In the genomic region with DNA sequence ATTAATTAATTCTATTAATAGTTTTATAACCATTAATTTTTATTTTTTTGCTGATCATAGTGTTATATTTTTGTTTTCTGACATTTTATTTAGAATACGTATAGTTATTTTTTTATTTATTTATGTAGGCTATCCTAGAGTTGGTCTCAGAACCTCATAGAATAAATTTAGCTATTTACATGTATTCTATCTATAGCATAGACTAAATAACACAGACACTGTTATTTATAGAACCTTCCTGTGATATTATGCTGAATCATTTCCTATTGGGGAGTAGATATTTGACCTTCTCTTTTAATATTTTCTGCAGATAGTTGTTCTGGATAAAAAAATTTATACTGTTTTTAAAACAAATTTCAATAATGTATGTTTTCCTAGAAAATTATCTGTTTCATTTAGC, we compare ENCODE assay signal across 27 cellular contexts. TPM values are rescaled to one million over a fixed set of nuclear protein-coding genes. Genes with fewer than 3 reads are reported as not detected.
DNase-seq lines count a peak whose midpoint lies in the region; ATAC-seq, FAIRE-seq and TF ChIP-seq lines count a peak whose summit lies in the region.
"Had no signal": no experiment of that assay in that cellular context is flagged by ENCODE, and none has a peak within 500 bp of the region (broad histone marks: within the 10 kb centered on the region; RNA-seq: fewer than 3 reads in every experiment).

No MANE protein-coding gene starts in this region.

- CTCF ChIA-PET in endothelial cell of umbilical vein (lab: Charles Lee), result interaction anchor here (0.7 to 1.8 kb wide), 4 partner anchors 9 to 38 kb away, joined by 3 read pairs; no protein-coding TSS in a partner anchor
- CTCF ChIA-PET in activated CD8-positive, alpha-beta T cell treated with anti-CD3 and anti-CD28 coated beads for 36 hours (lab: Charles Lee), result no interaction called here

- H3K27ac ChIP-seq in KMS-11, result no peak overlapping the region
- no peak overlapping the region for H3K27ac ChIP-seq in endothelial cell of umbilical vein (ENCODE audit: insufficient read depth, low read depth, low read length)
- H3K27ac ChIP-seq in psoas muscle, result no peak overlapping the region
- no peak overlapping the region for H3K27ac ChIP-seq in body of pancreas
- H3K27ac ChIP-seq: A549; BLaER1 treated with 17β-estradiol and CSF1 and Interleukin-3, amounts not matched to agents 10 nM and 100 nM had no signal

- H3K27me3 ChIP-seq in KMS-11 (ENCODE audit: insufficient read depth, low read depth), result no peaks in the 10 kb centered on the region
- no peaks in the 10 kb centered on the region for H3K27me3 ChIP-seq in endothelial cell of umbilical vein (ENCODE audit: control insufficient read depth in 2 of 2, insufficient read depth in 2 of 2, low read length in 2 of 2)
- H3K27me3 ChIP-seq in psoas muscle (ENCODE audit: insufficient read depth in 3 of 3, low read length in 2 of 3), result no peaks in the 10 kb centered on the region
- H3K27me3 ChIP-seq in body of pancreas, result no peaks in the 10 kb centered on the region
- H3K27me3 ChIP-seq: BE2C; BLaER1 treated with 17β-estradiol and CSF1 and Interleukin-3, amounts not matched to agents 10 nM and 100 nM had no signal

- DNase-seq in endothelial cell of umbilical vein (ENCODE audit: low read depth, low spot score), result no peak
- DNase-seq in psoas muscle, result no peak
- no peak for DNase-seq in body of pancreas
- no peak for DNase-seq in activated CD8-positive, alpha-beta T cell treated with anti-CD3 and anti-CD28 coated beads for 36 hours
- no peak for DNase-seq in activated CD4-positive, alpha-beta T cell treated with anti-CD3 and anti-CD28 coated beads, Interleukin-2, amount 50 U/mL, for 4 hours
- DNase-seq in HFFc6, result no peak
- DNase-seq: 8988T; ACHN; AML-193; BE2C; CD4-positive, alpha-beta T cell; CD8-positive, alpha-beta memory T cell; DMS 273 treated with DMSO at 0.1 percent for 48 hours; DMS79; EL; GDM1; H9 had no signal

- H2AFZ ChIP-seq in KMS-11 (ENCODE audit: low read depth) (no peak overlapping the region), endothelial cell of umbilical vein (ENCODE audit: low read depth, low read length) (no peak overlapping the region)
- H2AFZ ChIP-seq: GM23338 had no signal

- no peak overlapping the region for H3K27ac Mint-ChIP-seq in activated CD8-positive, alpha-beta T cell treated with anti-CD3 and anti-CD28 coated beads for 36 hours
- no peak overlapping the region for H3K27ac Mint-ChIP-seq in HFFc6
- H3K27ac Mint-ChIP-seq: CD14-positive monocyte; CD4-positive, alpha-beta T cell; CD8-positive, alpha-beta memory T cell; GM23338; H9 had no signal

- FAIRE-seq in TTC549 (lab: Jason Lieb, UNC), result peak; percentile 26
- FAIRE-seq in endothelial cell of umbilical vein (lab: Jason Lieb, UNC), result no peak
- FAIRE-seq: A549, D721Med, GM12878, GM19239 had no signal

- ATAC-seq in psoas muscle (peak in 3 of 4 donors; percentile 65 to 74 (median 69)), body of pancreas (no peak)
- ATAC-seq in activated CD8-positive, alpha-beta T cell treated with anti-CD3 and anti-CD28 coated beads for 36 hours, result no peak
- ATAC-seq: A549, GM12878, GM23338 had no signal

- BruUV-seq in endothelial cell of umbilical vein (replicated peaks; lab: Mats Ljungman, UMichigan), result no TSS peak

- no peaks in the 10 kb centered on the region for H4K20me1 ChIP-seq in KMS-11 (ENCODE audit: insufficient read depth)
- no peaks in the 10 kb centered on the region for H4K20me1 ChIP-seq in endothelial cell of umbilical vein (replicated peaks; ENCODE audit: control insufficient read depth, extremely low read depth, insufficient read depth, low read length)
- H4K20me1 ChIP-seq: BLaER1 treated with 17β-estradiol and CSF1 and Interleukin-3, amounts not matched to agents 10 nM and 100 nM had no signal

- H3K4me1 Mint-ChIP-seq in activated CD8-positive, alpha-beta T cell treated with anti-CD3 and anti-CD28 coated beads for 36 hours (ENCODE audit: low read depth), result peaks cover 9% of the 10 kb centered on the region
- H3K4me1 Mint-ChIP-seq in HFFc6 (ENCODE audit: low read depth), result peaks cover 16% of the 10 kb centered on the region
- H3K4me1 Mint-ChIP-seq: GM23338, H9 had no signal

- H3K4me3 ChIP-seq in KMS-11 (IDR thresholded peaks at IDR 0.05; ENCODE audit: insufficient read depth, low read depth, low read length) (no peak overlapping the region), endothelial cell of umbilical vein (replicated peaks in 1 of 3; ENCODE audit: insufficient read depth in 1 of 3, low read depth in 1 of 3, low read length in 3 of 3) (no peak overlapping the region), psoas muscle (no peak overlapping the region), body of pancreas (no peak overlapping the region)
- H3K4me3 ChIP-seq: A549; BLaER1 treated with 17β-estradiol and CSF1 and Interleukin-3, amounts not matched to agents 10 nM and 100 nM; GM12878; GM23338 had no signal

- H3K4me2 ChIP-seq in KMS-11 (peak overlapping the region; percentile 23), endothelial cell of umbilical vein (ENCODE audit: insufficient read depth, low read length) (peak overlapping the region; percentile 15)
- H3K4me2 ChIP-seq: A549, GM23338 had no signal

- H3K4me1 ChIP-seq in KMS-11 (ENCODE audit: low read depth, poor library complexity, severe bottlenecking) (peaks cover 52% of the 10 kb centered on the region), endothelial cell of umbilical vein (ENCODE audit: control insufficient read depth, extremely low read depth, insufficient read depth, low read length) (no peaks in the 10 kb centered on the region), psoas muscle (peaks cover 20% of the 10 kb centered on the region), body of pancreas (no peaks in the 10 kb centered on the region)
- H3K4me1 ChIP-seq: A549, BE2C had no signal

- H3K9ac ChIP-seq in KMS-11 (no peak overlapping the region), endothelial cell of umbilical vein (replicated peaks; ENCODE audit: extremely low read depth, insufficient read depth, low read length) (no peak overlapping the region)
- H3K9ac ChIP-seq: BLaER1 treated with 17β-estradiol and CSF1 and Interleukin-3, amounts not matched to agents 10 nM and 100 nM had no signal

- H3K36me3 ChIP-seq in KMS-11 (ENCODE audit: insufficient read depth), result no peaks in the 10 kb centered on the region
- no peaks in the 10 kb centered on the region for H3K36me3 ChIP-seq in endothelial cell of umbilical vein (ENCODE audit: control insufficient read depth in 2 of 2, extremely low read depth in 1 of 2, insufficient read depth in 2 of 2, low read length in 2 of 2)
- no peaks in the 10 kb centered on the region for H3K36me3 ChIP-seq in psoas muscle (ENCODE audit: insufficient read depth in 1 of 2, low read depth in 1 of 2)
- H3K36me3 ChIP-seq in body of pancreas (replicated peaks in 1 of 2; ENCODE audit: insufficient read depth in 1 of 2, low read depth in 2 of 2), result no peaks in the 10 kb centered on the region
- H3K36me3 ChIP-seq: BE2C; BLaER1 treated with 17β-estradiol and CSF1 and Interleukin-3, amounts not matched to agents 10 nM and 100 nM had no signal

- H3K27me3 Mint-ChIP-seq in activated CD8-positive, alpha-beta T cell treated with anti-CD3 and anti-CD28 coated beads for 36 hours, result no peaks in the 10 kb centered on the region
- H3K27me3 Mint-ChIP-seq in HFFc6 (ENCODE audit: insufficient read depth), result peaks cover 3% of the 10 kb centered on the region
- H3K27me3 Mint-ChIP-seq: CD4-positive, alpha-beta T cell; CD8-positive, alpha-beta memory T cell had no signal

- H3K4me3 Mint-ChIP-seq in activated CD8-positive, alpha-beta T cell treated with anti-CD3 and anti-CD28 coated beads for 36 hours, result no peak overlapping the region
- no peak overlapping the region for H3K4me3 Mint-ChIP-seq in HFFc6
- H3K4me3 Mint-ChIP-seq: CD14-positive monocyte; CD4-positive, alpha-beta T cell; CD8-positive, alpha-beta memory T cell; GM23338; H9 had no signal

- H3K9me1 ChIP-seq in endothelial cell of umbilical vein (replicated peaks; ENCODE audit: control insufficient read depth, extremely low read depth, insufficient read depth, low read length), result no peaks in the 10 kb centered on the region

- no peaks in the 10 kb centered on the region for H3K79me2 ChIP-seq in KMS-11 (ENCODE audit: insufficient read depth, low read depth)
- no peaks in the 10 kb centered on the region for H3K79me2 ChIP-seq in endothelial cell of umbilical vein (ENCODE audit: control insufficient read depth, insufficient read depth, low read length)

- no peaks in the 10 kb centered on the region for H3K9me3 Mint-ChIP-seq in activated CD8-positive, alpha-beta T cell treated with anti-CD3 and anti-CD28 coated beads for 36 hours
- no peaks in the 10 kb centered on the region for H3K9me3 Mint-ChIP-seq in HFFc6
- H3K9me3 Mint-ChIP-seq: CD14-positive monocyte; CD4-positive, alpha-beta T cell; CD8-positive, alpha-beta memory T cell; GM23338; H9 had no signal

- WGBS in psoas muscle, 3 donors, result 41 to 81% (median 51%) methylated on average over 1 of the region's 1 CpG
- 94 to 100% methylated on average over 1 of the region's 1 CpG for WGBS in body of pancreas, 2 donors

- intact Hi-C loops in endothelial cell of umbilical vein (cut with micrococcal nuclease) (no loop called here), psoas muscle (cut with DNase I) (no loop called here), body of pancreas (cut with DNase I) (no loop called here)
- intact Hi-C loops in activated CD8-positive, alpha-beta T cell treated with anti-CD3 and anti-CD28 coated beads for 36 hours (cut with micrococcal nuclease), result no loop called here

- TF ChIP-seq CTCF in KMS-11 (conservative IDR thresholded peaks at IDR 0.05; ENCODE audit: low read depth, low read length), result no peak
- no peak for TF ChIP-seq CTCF in endothelial cell of umbilical vein (IDR thresholded peaks at IDR 0.05; ENCODE audit: extremely low read depth in 1 of 2, insufficient read depth in 1 of 2, low read depth in 1 of 2, low read length in 2 of 2)
- no peak for TF ChIP-seq CTCF in psoas muscle (IDR thresholded peaks at IDR 0.05)
- TF ChIP-seq CTCF in body of pancreas (IDR thresholded peaks at IDR 0.05), result no peak
- no peak for TF ChIP-seq CTCF in activated CD8-positive, alpha-beta T cell treated with anti-CD3 and anti-CD28 coated beads for 36 hours (IDR thresholded peaks at IDR 0.05)
- no peak for TF ChIP-seq CTCF in HFFc6 (IDR thresholded peaks at IDR 0.05)

- H3K9me3 ChIP-seq in endothelial cell of umbilical vein (replicated peaks; ENCODE audit: control insufficient read depth, insufficient read depth, low read length) (no peaks in the 10 kb centered on the region), psoas muscle (no peaks in the 10 kb centered on the region), body of pancreas (no peaks in the 10 kb centered on the region)
- H3K9me3 ChIP-seq: A549; BE2C; BLaER1 treated with 17β-estradiol and CSF1 and Interleukin-3, amounts not matched to agents 10 nM and 100 nM had no signal

- dilution Hi-C loops in endothelial cell of umbilical vein (cut with MboI; ENCODE audit: extremely low pct_ligation_motif_present, low sequenced_read_pairs), result no loop called here

- no peaks in the 10 kb centered on the region for H3K36me3 Mint-ChIP-seq in activated CD8-positive, alpha-beta T cell treated with anti-CD3 and anti-CD28 coated beads for 36 hours (ENCODE audit: low read depth)
- no peaks in the 10 kb centered on the region for H3K36me3 Mint-ChIP-seq in HFFc6 (ENCODE audit: low read depth)
- H3K36me3 Mint-ChIP-seq: CD14-positive monocyte; CD8-positive, alpha-beta memory T cell had no signal

- TF ChIP-seq POLR2A in endothelial cell of umbilical vein (IDR thresholded peaks at IDR 0.05; ENCODE audit: low read depth, low read length) (no peak), body of pancreas (IDR thresholded peaks at IDR 0.05) (no peak)

- POLR2A ChIA-PET in endothelial cell of umbilical vein (lab: Charles Lee), result no interaction called here
- POLR2A ChIA-PET in activated CD8-positive, alpha-beta T cell treated with anti-CD3 and anti-CD28 coated beads for 36 hours (lab: Charles Lee), result interaction anchor here (1.0 kb wide), 1 partner anchor 50 kb away, joined by 3 read pairs; no protein-coding TSS in a partner anchor

RNA-seq across cellular contexts. Expression of a gene that starts 20.2 kb away (rescaled TPM):
- 0.12 and 0.18 TPM in 2 replicates for total RNA-seq in endothelial cell of umbilical vein
- 0.03 and 0.15 TPM in 2 replicates for polyA plus RNA-seq in endothelial cell of umbilical vein
- 0.06 and 0.07 TPM in 2 replicates for polyA plus RNA-seq in endothelial cell of umbilical vein (2011; cell fraction: cytosol; rRNA removed)
- 0.18 and 0.29 TPM in 2 replicates for polyA plus RNA-seq in endothelial cell of umbilical vein (2011; cell fraction: nucleus; rRNA removed)
- polyA plus RNA-seq in endothelial cell of umbilical vein (2012), result 0.08 and 0.44 TPM in 2 replicates
- polyA minus RNA-seq in endothelial cell of umbilical vein, result 0.13 and 0.29 TPM in 2 replicates
- polyA minus RNA-seq in endothelial cell of umbilical vein (2011; cell fraction: cytosol; rRNA and poly(A)+ RNA removed), result not detected
- 0.48 and 0.87 TPM in 2 replicates for polyA minus RNA-seq in endothelial cell of umbilical vein (2011; cell fraction: nucleus; rRNA and poly(A)+ RNA removed)
- total RNA-seq in psoas muscle, result under 1 TPM; 0.15 to 0.58 (median 0.15) TPM
- polyA plus RNA-seq in psoas muscle, result under 1 TPM; 0.03 to 0.25 (median 0.13) TPM
- total RNA-seq in body of pancreas, result 1 to 10 TPM in 1 of 2 donors, under 1 TPM in 1; 0.33 to 1.3 TPM
- not detected for total RNA-seq in activated CD8-positive, alpha-beta T cell treated with anti-CD3 and anti-CD28 coated beads for 36 hours
- under 1 TPM; 0.08 to 0.78 (median 0.21) TPM for total RNA-seq in HFFc6 (2021; fragmentation: NEBNext Ultra II Directional; extraction: Animal tissue kit (Norgen Biotek cat#: 25700))
- total RNA-seq: CD4-positive, alpha-beta T cell; H4 had no signal
- polyA plus RNA-seq: CD14-positive monocyte; CD8-positive, alpha-beta memory T cell had no signal

RNA-seq across cellular contexts. Expression of a gene that starts 34.1 kb away (rescaled TPM):
- 15.0 and 16.7 TPM in 2 replicates for total RNA-seq in endothelial cell of umbilical vein
- polyA plus RNA-seq in endothelial cell of umbilical vein, result 6.8 and 11.6 TPM in 2 replicates
- 16.3 and 20.6 TPM in 2 replicates for polyA plus RNA-seq in endothelial cell of umbilical vein (2011; cell fraction: cytosol; rRNA removed)
- 5.9 and 6.4 TPM in 2 replicates for polyA plus RNA-seq in endothelial cell of umbilical vein (2011; cell fraction: nucleus; rRNA removed)
- 22.7 and 36.5 TPM in 2 replicates for polyA plus RNA-seq in endothelial cell of umbilical vein (2012)
- 3.6 and 4.4 TPM in 2 replicates for polyA minus RNA-seq in endothelial cell of umbilical vein
- polyA minus RNA-seq in endothelial cell of umbilical vein (2011; cell fraction: cytosol; rRNA and poly(A)+ RNA removed), result 6.7 TPM
- 1.1 and 1.7 TPM in 2 replicates for polyA minus RNA-seq in endothelial cell of umbilical vein (2011; cell fraction: nucleus; rRNA and poly(A)+ RNA removed)
- 10 to 100 TPM in 3 of 4 donors, 1 to 10 TPM in 1; 8.2 to 18.9 (median 14.1) TPM for total RNA-seq in psoas muscle
- polyA plus RNA-seq in psoas muscle, result 10 to 100 TPM; 21.4 to 35.3 (median 26.3) TPM
- 10 to 100 TPM in 1 of 2 donors, 1 to 10 TPM in 1; 3.4 to 15.5 TPM for total RNA-seq in body of pancreas
- total RNA-seq in activated CD8-positive, alpha-beta T cell treated with anti-CD3 and anti-CD28 coated beads for 36 hours, result 1 to 10 TPM; 5.0 to 6.6 TPM
- total RNA-seq in HFFc6 (2021; fragmentation: NEBNext Ultra II Directional; extraction: Animal tissue kit (Norgen Biotek cat#: 25700)), result 10 to 100 TPM; 15.1 to 23.0 (median 19.4) TPM

RNA-seq across cellular contexts. Expression of a gene that starts 34.1 kb away (rescaled TPM):
- total RNA-seq in endothelial cell of umbilical vein, result 22.9 and 28.2 TPM in 2 replicates
- 7.8 and 8.7 TPM in 2 replicates for polyA plus RNA-seq in endothelial cell of umbilical vein
- 10.4 and 11.4 TPM in 2 replicates for polyA plus RNA-seq in endothelial cell of umbilical vein (2011; cell fraction: cytosol; rRNA removed)
- 23.0 and 26.6 TPM in 2 replicates for polyA plus RNA-seq in endothelial cell of umbilical vein (2011; cell fraction: nucleus; rRNA removed)
- polyA plus RNA-seq in endothelial cell of umbilical vein (2012), result 16.5 and 23.3 TPM in 2 replicates
- polyA minus RNA-seq in endothelial cell of umbilical vein, result 23.0 and 37.4 TPM in 2 replicates
- polyA minus RNA-seq in endothelial cell of umbilical vein (2011; cell fraction: cytosol; rRNA and poly(A)+ RNA removed), result 19.2 TPM
- 20.9 and 27.7 TPM in 2 replicates for polyA minus RNA-seq in endothelial cell of umbilical vein (2011; cell fraction: nucleus; rRNA and poly(A)+ RNA removed)
- 10 to 100 TPM; 11.6 to 15.3 (median 13.6) TPM for total RNA-seq in psoas muscle
- polyA plus RNA-seq in psoas muscle, result 1 to 10 TPM; 7.7 to 8.7 (median 8.5) TPM
- total RNA-seq in body of pancreas, result 1 to 10 TPM; 4.9 to 6.5 TPM
- 10 to 100 TPM; 12.9 to 15.2 TPM for total RNA-seq in activated CD8-positive, alpha-beta T cell treated with anti-CD3 and anti-CD28 coated beads for 36 hours
- total RNA-seq in HFFc6 (2021; fragmentation: NEBNext Ultra II Directional; extraction: Animal tissue kit (Norgen Biotek cat#: 25700)), result 10 to 100 TPM; 16.4 to 24.1 (median 20.4) TPM

Comparison
In these comparisons a context has a peak if more than half of its experiments do, and no peak if none do; other contexts are left out.
1. ATAC-seq: peak in psoas muscle (3 of 4); none in body of pancreas (single experiment) and activated CD8-positive, alpha-beta T cell treated with anti-CD3 and anti-CD28 coated beads for 36 hours (single experiment).